In genomic region chr4:76087007-76087769, GRCh38 we compare ENCODE assay signal across 1 cellular context.
TF ChIP-seq lines count a peak whose summit lies in the region.

No MANE protein-coding gene starts in this region.

TF ChIP-seq in HepG2, 621 proteins besides CTCF, POLR2A, EP300 and RAD21 (continued from another document and continues in another):
- TF ChIP-seq BCL3 (CRISPR knock-in tag; IDR thresholded peaks at IDR 0.05) (no peak), PAWR (CRISPR knock-in tag; IDR thresholded peaks at IDR 0.05; ENCODE audit: borderline replicate concordance) (no peak), ETS1 (CRISPR knock-in tag; IDR thresholded peaks at IDR 0.05) (no peak), RXRB (CRISPR knock-in tag; IDR thresholded peaks at IDR 0.05; ENCODE audit: borderline replicate concordance) (peak; percentile 43; the same call in 1 of the 2 replicates), ZBTB21 (CRISPR knock-in tag; IDR thresholded peaks at IDR 0.05) (no peak), SNRNP70 (IDR thresholded peaks at IDR 0.05; ENCODE audit: low read depth, low read length) (no peak), ZNF567 (CRISPR knock-in tag; IDR thresholded peaks at IDR 0.05; ENCODE audit: borderline replicate concordance) (no peak), TFAP4 (IDR thresholded peaks at IDR 0.05; ENCODE audit: borderline replicate concordance, low read depth) (no peak), SPEN (CRISPR knock-in tag; IDR thresholded peaks at IDR 0.05; ENCODE audit: low read depth) (no peak), FOXM1 (CRISPR knock-in tag; IDR thresholded peaks at IDR 0.05) (no peak), NR3C1 (CRISPR knock-in tag; IDR thresholded peaks at IDR 0.05) (no peak), EZH2 (conservative IDR thresholded peaks at IDR 0.05; ENCODE audit: low read depth, low read length) (no peak), ZMAT3 (CRISPR knock-in tag; conservative IDR thresholded peaks at IDR 0.05) (no peak), ZNF225 (CRISPR knock-in tag; IDR thresholded peaks at IDR 0.05) (no peak), ATRX (CRISPR knock-in tag; IDR thresholded peaks at IDR 0.05; ENCODE audit: borderline replicate concordance) (no peak), AKNA (CRISPR knock-in tag; IDR thresholded peaks at IDR 0.05; ENCODE audit: borderline replicate concordance) (no peak), MXI1 (IDR thresholded peaks at IDR 0.05; ENCODE audit: borderline replicate concordance, low read depth, low read length) (peak; percentile 79; the same call in 2 of the 3 replicates), ZNF451 (CRISPR knock-in tag; IDR thresholded peaks at IDR 0.05) (no peak), ZMAT5 (CRISPR knock-in tag; IDR thresholded peaks at IDR 0.05; ENCODE audit: borderline replicate concordance, low read depth) (no peak), ZNF547 (CRISPR knock-in tag; IDR thresholded peaks at IDR 0.05) (no peak), ZNF20 (CRISPR knock-in tag; IDR thresholded peaks at IDR 0.05) (no peak), ZNF674 (CRISPR knock-in tag; IDR thresholded peaks at IDR 0.05; ENCODE audit: low read depth) (no peak), ZNF143 (CRISPR knock-in tag; IDR thresholded peaks at IDR 0.05) (no peak), ZNF414 (CRISPR knock-in tag; IDR thresholded peaks at IDR 0.05) (no peak), ZNF800 (CRISPR knock-in tag; IDR thresholded peaks at IDR 0.05) (peak; percentile 64; the same call in 1 of the 2 replicates), POGZ (CRISPR knock-in tag; IDR thresholded peaks at IDR 0.05) (peak; percentile 59; the same call in 1 of the 2 replicates), MIXL1 (CRISPR knock-in tag; IDR thresholded peaks at IDR 0.05) (no peak; the same call in 1 of the 2 replicates), ZBTB3 (CRISPR knock-in tag; IDR thresholded peaks at IDR 0.05; ENCODE audit: borderline replicate concordance, low read depth) (no peak), ZNF407 (CRISPR knock-in tag; IDR thresholded peaks at IDR 0.05; ENCODE audit: not compliant biosample characterization) (no peak), ZBTB14 (CRISPR knock-in tag; IDR thresholded peaks at IDR 0.05) (no peak), TEAD2 (CRISPR knock-in tag; IDR thresholded peaks at IDR 0.05) (no peak), CEBPZ (IDR thresholded peaks at IDR 0.05; ENCODE audit: low read length) (no peak)
